In genomic region chr2:219643084-219643473, GRCh38 we compare ENCODE assay signal across 1 cellular context.
TF ChIP-seq lines count a peak whose summit lies in the region.

No MANE protein-coding gene starts in this region.

TF ChIP-seq in HepG2, 621 proteins besides CTCF, POLR2A, EP300 and RAD21:
- TF ChIP-seq ZNF451 (CRISPR knock-in tag; IDR thresholded peaks at IDR 0.05) = 0 out of 2 replicates have a peak, but pooled peaks have one; percentile 6
- TF ChIP-seq PHF21A (CRISPR knock-in tag; IDR thresholded peaks at IDR 0.05) = 0 out of 2 replicates have a peak, but pooled peaks have one; percentile 8
- TF ChIP-seq, protein P1, sequence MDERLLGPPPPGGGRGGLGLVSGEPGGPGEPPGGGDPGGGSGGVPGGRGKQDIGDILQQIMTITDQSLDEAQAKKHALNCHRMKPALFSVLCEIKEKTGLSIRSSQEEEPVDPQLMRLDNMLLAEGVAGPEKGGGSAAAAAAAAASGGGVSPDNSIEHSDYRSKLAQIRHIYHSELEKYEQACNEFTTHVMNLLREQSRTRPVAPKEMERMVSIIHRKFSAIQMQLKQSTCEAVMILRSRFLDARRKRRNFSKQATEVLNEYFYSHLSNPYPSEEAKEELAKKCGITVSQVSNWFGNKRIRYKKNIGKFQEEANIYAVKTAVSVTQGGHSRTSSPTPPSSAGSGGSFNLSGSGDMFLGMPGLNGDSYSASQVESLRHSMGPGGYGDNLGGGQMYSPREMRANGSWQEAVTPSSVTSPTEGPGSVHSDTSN (CRISPR knock-in tag; IDR thresholded peaks at IDR 0.05) = 0 out of 2 replicates have a peak, but pooled peaks have one; percentile 3
- TF ChIP-seq, protein P2, sequence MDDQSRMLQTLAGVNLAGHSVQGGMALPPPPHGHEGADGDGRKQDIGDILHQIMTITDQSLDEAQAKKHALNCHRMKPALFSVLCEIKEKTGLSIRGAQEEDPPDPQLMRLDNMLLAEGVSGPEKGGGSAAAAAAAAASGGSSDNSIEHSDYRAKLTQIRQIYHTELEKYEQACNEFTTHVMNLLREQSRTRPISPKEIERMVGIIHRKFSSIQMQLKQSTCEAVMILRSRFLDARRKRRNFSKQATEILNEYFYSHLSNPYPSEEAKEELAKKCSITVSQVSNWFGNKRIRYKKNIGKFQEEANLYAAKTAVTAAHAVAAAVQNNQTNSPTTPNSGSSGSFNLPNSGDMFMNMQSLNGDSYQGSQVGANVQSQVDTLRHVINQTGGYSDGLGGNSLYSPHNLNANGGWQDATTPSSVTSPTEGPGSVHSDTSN (CRISPR knock-in tag; IDR thresholded peaks at IDR 0.05; ENCODE audit: borderline replicate concordance) = no peak
